Comparison of ENCODE assay signal across 1 cellular context in the genomic region with DNA sequence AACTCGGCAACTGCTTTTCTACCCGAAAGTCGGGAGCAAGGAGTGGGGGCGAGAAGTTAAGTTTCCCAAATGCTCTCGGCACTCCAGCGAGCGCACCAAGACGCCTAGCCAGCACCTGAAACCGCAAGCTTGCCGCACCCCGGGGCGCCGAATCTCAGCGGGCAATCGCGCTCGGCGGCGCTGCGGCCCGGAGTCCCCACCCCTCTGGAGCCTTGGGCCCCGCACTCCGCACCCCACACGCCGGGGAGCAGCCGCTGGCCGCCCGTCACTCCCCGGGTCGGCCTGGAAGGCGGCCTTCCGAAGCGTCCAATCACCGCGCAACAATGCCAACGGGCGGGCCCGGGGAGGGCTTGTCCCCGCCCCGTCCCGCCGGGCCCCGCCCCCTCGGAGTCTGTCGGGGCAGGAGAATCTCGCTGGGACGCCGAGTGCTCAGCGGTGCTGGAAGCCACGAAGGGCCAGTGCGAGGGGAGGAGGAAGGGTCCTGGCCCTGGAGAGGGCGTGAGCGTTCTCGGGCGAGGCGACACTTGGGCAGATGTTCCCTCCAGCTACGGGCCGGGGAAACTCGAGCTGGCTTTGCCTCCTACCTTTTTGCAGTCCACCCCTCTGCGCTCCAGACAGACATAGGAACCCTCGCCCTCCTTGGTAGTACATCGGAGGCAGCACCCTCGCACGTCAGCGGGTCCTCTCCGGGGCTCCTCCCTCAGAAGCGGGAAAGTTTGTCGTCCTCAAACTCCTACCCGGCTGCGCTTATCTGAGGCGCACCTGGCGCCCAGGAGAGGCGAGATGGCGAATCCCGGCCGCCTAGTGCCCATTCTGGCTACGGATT.
TF ChIP-seq lines count a peak whose summit lies in the region.

No MANE protein-coding gene starts in this region.

TF ChIP-seq in H1, 55 proteins besides CTCF, POLR2A, EP300 and RAD21:
- no peak for TF ChIP-seq JUND (IDR thresholded peaks at IDR 0.05; ENCODE audit: low read length)
- 0 out of 4 replicates have a peak, but pooled peaks of 1 of the 2 experiments have one; percentile 1 for TF ChIP-seq SIN3A (conservative IDR thresholded peaks at IDR 0.05 in 1 of 2, IDR thresholded peaks at IDR 0.05 in 1 of 2; ENCODE audit: low read depth in 1 of 2, low read length in 2 of 2)
- peak; percentile 10 for TF ChIP-seq EZH2 (IDR thresholded peaks at IDR 0.05; ENCODE audit: low read depth, low read length, severe bottlenecking)
- TF ChIP-seq, protein P1, sequence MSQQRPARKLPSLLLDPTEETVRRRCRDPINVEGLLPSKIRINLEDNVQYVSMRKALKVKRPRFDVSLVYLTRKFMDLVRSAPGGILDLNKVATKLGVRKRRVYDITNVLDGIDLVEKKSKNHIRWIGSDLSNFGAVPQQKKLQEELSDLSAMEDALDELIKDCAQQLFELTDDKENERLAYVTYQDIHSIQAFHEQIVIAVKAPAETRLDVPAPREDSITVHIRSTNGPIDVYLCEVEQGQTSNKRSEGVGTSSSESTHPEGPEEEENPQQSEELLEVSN (IDR thresholded peaks at IDR 0.05) = peak; percentile 82
- no peak for TF ChIP-seq BCL11A (IDR thresholded peaks at IDR 0.05; ENCODE audit: low read depth in 2 of 2, low read length in 2 of 2)
- TF ChIP-seq ASH2L (IDR thresholded peaks at IDR 0.05; ENCODE audit: low read length) = peak; percentile 75
- no peak for TF ChIP-seq TAF1 (IDR thresholded peaks at IDR 0.05; ENCODE audit: low read depth, low read length)
- TF ChIP-seq ATF2 (IDR thresholded peaks at IDR 0.05; ENCODE audit: low read length) = no peak
- TF ChIP-seq KDM4A (IDR thresholded peaks at IDR 0.05; ENCODE audit: low read depth, low read length, severe bottlenecking) = peak; percentile 81
- no peak for TF ChIP-seq CREB1 (IDR thresholded peaks at IDR 0.05)
- TF ChIP-seq NANOG (IDR thresholded peaks at IDR 0.05; ENCODE audit: insufficient read depth, low read depth, low read length, poor library complexity, severe bottlenecking) = no peak
- TF ChIP-seq SAP30 (IDR thresholded peaks at IDR 0.05; ENCODE audit: insufficient read depth, insufficient replicate concordance, low read length) = no peak
- TF ChIP-seq POLR2AphosphoS5 (IDR thresholded peaks at IDR 0.05; ENCODE audit: low read depth, low read length) = no peak
- no peak for TF ChIP-seq FOSL1 (IDR thresholded peaks at IDR 0.05; ENCODE audit: insufficient read depth, low read depth, low read length)
- TF ChIP-seq SRF (IDR thresholded peaks at IDR 0.05; ENCODE audit: low read depth, low read length) = no peak
- no peak for TF ChIP-seq TEAD4 (IDR thresholded peaks at IDR 0.05; ENCODE audit: low read depth, low read length)
- TF ChIP-seq RXRA (IDR thresholded peaks at IDR 0.05; ENCODE audit: insufficient read depth, low read depth, low read length) = no peak
- TF ChIP-seq SIRT6 (IDR thresholded peaks at IDR 0.05; ENCODE audit: low read length) = no peak
- TF ChIP-seq SP4 (IDR thresholded peaks at IDR 0.05; ENCODE audit: low read length) = no peak
- no peak for TF ChIP-seq JUN (IDR thresholded peaks at IDR 0.05; ENCODE audit: low read depth, low read length)
- TF ChIP-seq CHD2 (IDR thresholded peaks at IDR 0.05; ENCODE audit: low read length) = no peak
- TF ChIP-seq EGR1 (IDR thresholded peaks at IDR 0.05; ENCODE audit: borderline replicate concordance, low read depth, low read length) = no peak
- TF ChIP-seq SP2 (IDR thresholded peaks at IDR 0.05; ENCODE audit: low read length) = no peak
- no peak for TF ChIP-seq YY1 (IDR thresholded peaks at IDR 0.05; ENCODE audit: low read depth, low read length)
- no peak for TF ChIP-seq CEBPB (IDR thresholded peaks at IDR 0.05; ENCODE audit: low read depth, low read length)
